ENCODE assay signal across 16 cellular contexts in genomic region chr1:66535853-66536252, GRCh38. TPM values are rescaled to one million over a fixed set of nuclear protein-coding genes. Genes with fewer than 3 reads are reported as not detected.
DNase-seq lines count a peak whose midpoint lies in the region; ATAC-seq and TF ChIP-seq lines count a peak whose summit lies in the region.
"Had no signal": no experiment of that assay in that cellular context is flagged by ENCODE, and none has a peak within 500 bp of the region (broad histone marks: within the 10 kb centered on the region; RNA-seq: fewer than 3 reads in every experiment).

No MANE protein-coding gene starts in this region.

- no peaks in the 10 kb centered on the region for H4K20me1 ChIP-seq in GM23248 (ENCODE audit: insufficient read depth)
- no peaks in the 10 kb centered on the region for H4K20me1 ChIP-seq in PC-3 (ENCODE audit: low read length)
- H4K20me1 ChIP-seq: BLaER1 had no signal

- TF ChIP-seq CTCF in brain (conservative IDR thresholded peaks at IDR 0.05) (no peak), PC-3 (conservative IDR thresholded peaks at IDR 0.05; ENCODE audit: low read depth, low read length) (no peak), adrenal gland (IDR thresholded peaks at IDR 0.05) (no peak)

- H3K79me2 ChIP-seq in GM23248 (ENCODE audit: insufficient read depth) (no peaks in the 10 kb centered on the region; the same call in 1 of the 2 replicates), PC-3 (ENCODE audit: low read length) (no peaks in the 10 kb centered on the region)

- H3F3A ChIP-seq in GM23248 (ENCODE audit: insufficient read depth) (no peaks in the 10 kb centered on the region), PC-3 (ENCODE audit: low read length, unreplicated experiment) (no peaks in the 10 kb centered on the region)

- no peaks in the 10 kb centered on the region for H3K36me3 ChIP-seq in GM23248 (ENCODE audit: low read depth)
- peaks cover 13% of the 10 kb centered on the region for H3K36me3 ChIP-seq in skeletal muscle satellite cell (ENCODE audit: insufficient read depth, low read length)
- H3K36me3 ChIP-seq in PC-3 (ENCODE audit: low read depth, low read length) = no peaks in the 10 kb centered on the region
- H3K36me3 ChIP-seq in adrenal gland (replicated peaks in 1 of 2) = no peaks in the 10 kb centered on the region
- H3K36me3 ChIP-seq: BLaER1 had no signal

- no TSS peak for BruUV-seq in PC-3 (replicated peaks; lab: Mats Ljungman, UMichigan)

- H3K4me1 ChIP-seq in GM23248 (ENCODE audit: insufficient read depth) (peaks cover 15% of the 10 kb centered on the region), skeletal muscle satellite cell (ENCODE audit: control insufficient read depth, insufficient read depth, low read length) (peaks cover 20% of the 10 kb centered on the region), PC-3 (ENCODE audit: insufficient read depth, low read length) (no peaks in the 10 kb centered on the region), adrenal gland (replicated peaks in 1 of 2) (no peaks in the 10 kb centered on the region)

- intact Hi-C loops in PC-3 (cut with micrococcal nuclease) (no loop called here), adrenal gland (cut with DNase I) (no loop called here)

- H3K9me2 ChIP-seq in GM23248 (ENCODE audit: insufficient read depth) (no peaks in the 10 kb centered on the region), PC-3 (replicated peaks; ENCODE audit: low read length) (no peaks in the 10 kb centered on the region)

- H3K4me3 ChIP-seq in GM23248 (peak overlapping the region; percentile 74), skeletal muscle satellite cell (ENCODE audit: low read length) (peak overlapping the region; percentile 75), PC-3 (ENCODE audit: low read length) (no peak overlapping the region), adrenal gland (no peak overlapping the region)
- H3K4me3 ChIP-seq: BLaER1 had no signal

- H2AFZ ChIP-seq in GM23248 (0 out of 2 replicates have a peak overlapping the region, but pooled peaks have one; percentile 1), PC-3 (ENCODE audit: low read length) (no peak overlapping the region)

- no peaks in the 10 kb centered on the region for H3K36me3 Mint-ChIP-seq in brain
- H3K36me3 Mint-ChIP-seq in T-cell = no peaks in the 10 kb centered on the region
- H3K36me3 Mint-ChIP-seq: stimulated activated naive B cell treated with anti-CD40 and anti-IgM and Interleukin-4, amounts not matched to agents 10 μg/mL and 1 μg/mL and 100 μg/mL, for 72 hours had no signal

- H3K4me1 Mint-ChIP-seq in brain (peaks cover 78% of the 10 kb centered on the region), T-cell (peaks cover 15 to 24% (median 16%) of the 10 kb centered on the region in 3 donors)

- H3K9me3 Mint-ChIP-seq in brain (no peaks in the 10 kb centered on the region), T-cell (no peaks in the 10 kb centered on the region)
- H3K9me3 Mint-ChIP-seq: stimulated activated naive B cell treated with anti-CD40 and anti-IgM and Interleukin-4, amounts not matched to agents 10 μg/mL and 1 μg/mL and 100 μg/mL, for 72 hours had no signal

- H3K9ac ChIP-seq in GM23248 (no peak overlapping the region), skeletal muscle satellite cell (ENCODE audit: low read depth, low read length) (peak overlapping the region; percentile 86), PC-3 (ENCODE audit: low read length) (no peak overlapping the region)
- H3K9ac ChIP-seq: BLaER1 had no signal

- no peaks in the 10 kb centered on the region for H3K9me3 ChIP-seq in GM23248 (ENCODE audit: low read depth)
- no peaks in the 10 kb centered on the region for H3K9me3 ChIP-seq in skeletal muscle satellite cell (replicated peaks; ENCODE audit: low read length)
- no peaks in the 10 kb centered on the region for H3K9me3 ChIP-seq in PC-3 (ENCODE audit: low read length)
- no peaks in the 10 kb centered on the region for H3K9me3 ChIP-seq in adrenal gland (replicated peaks in 1 of 3)

- H3K4me2 ChIP-seq in GM23248 (ENCODE audit: unreplicated experiment) (peak overlapping the region; percentile 90), skeletal muscle satellite cell (ENCODE audit: low read length) (peak overlapping the region; percentile 88), PC-3 (ENCODE audit: low read length) (no peak overlapping the region)
- H3K4me2 ChIP-seq: BLaER1 had no signal

- CTCF ChIA-PET in PC-3 (lab: Charles Lee) = no interaction called here
- CTCF ChIA-PET in T-cell (lab: Charles Lee) = no interaction called here

- in situ Hi-C loops in GM23248 (cut with MboI) = no loop called here

- H3K27ac ChIP-seq in GM23248 (no peak overlapping the region), PC-3 (ENCODE audit: low read length) (no peak overlapping the region), adrenal gland (no peak overlapping the region)
- H3K27ac ChIP-seq: BLaER1 had no signal

- no peak for TF ChIP-seq POLR2A in adrenal gland (IDR thresholded peaks at IDR 0.05)

- ATAC-seq in PC-3 = no peak
- no peak for ATAC-seq in HG02610 (IDR thresholded peaks at IDR 0.05; ENCODE audit: unreplicated experiment)
- no peak for ATAC-seq in T-cell (replicated peaks in 1 of 4)
- ATAC-seq: activated CD4-positive, CD25-positive, alpha-beta regulatory T cell treated with anti-CD3 and anti-CD28 coated beads, Interleukin-2, amount 50 U/mL, for 24 hours; HCT116; HepG2; stimulated activated naive B cell treated with anti-CD40 and anti-IgM and Interleukin-4, amounts not matched to agents 10 μg/mL and 1 μg/mL and 100 μg/mL, for 72 hours had no signal

- DNase-seq in GM23248 (no peak), globus pallidus (ENCODE audit: low spot score) (peak; percentile 53), PC-3 (no peak), T-cell (no peak), adrenal gland (no peak)
- DNase-seq: activated effector memory CD4-positive, alpha-beta T cell treated with anti-CD3 and anti-CD28 coated beads, Interleukin-2, amount 50 U/mL, for 16 hours; effector CD8-positive, alpha-beta T cell; stimulated activated naive B cell treated with anti-CD40 and anti-IgM and Interleukin-4, amounts not matched to agents 10 μg/mL and 1 μg/mL and 100 μg/mL, for 72 hours; T-helper 1 cell had no signal

- H3K27me3 Mint-ChIP-seq in brain = peaks cover 26% of the 10 kb centered on the region
- H3K27me3 Mint-ChIP-seq in T-cell = peaks cover 25 to 50% of the 10 kb centered on the region in 2 donors

- peak overlapping the region; percentile 44 to 98 (median 92) for H3K27ac Mint-ChIP-seq in brain
- H3K27ac Mint-ChIP-seq in T-cell = no peak overlapping the region
- H3K27ac Mint-ChIP-seq: stimulated activated naive B cell treated with anti-CD40 and anti-IgM and Interleukin-4, amounts not matched to agents 10 μg/mL and 1 μg/mL and 100 μg/mL, for 72 hours had no signal

- POLR2A ChIA-PET in PC-3 (lab: Charles Lee; ENCODE audit: unreplicated experiment) (no interaction called here), T-cell (lab: Charles Lee) (no interaction called here)

- no peaks in the 10 kb centered on the region for H3K27me3 ChIP-seq in GM23248 (replicated peaks; ENCODE audit: insufficient read depth)
- no peaks in the 10 kb centered on the region for H3K27me3 ChIP-seq in skeletal muscle satellite cell (ENCODE audit: control insufficient read depth, insufficient read depth, low read length)
- H3K27me3 ChIP-seq in PC-3 (ENCODE audit: low read length) = peaks cover 45% of the 10 kb centered on the region
- no peaks in the 10 kb centered on the region for H3K27me3 ChIP-seq in adrenal gland

- 6 to 8% methylated on average over 1 of the region's 1 CpG for WGBS in GM23248 (ENCODE audit: low coverage in 1 of 2, low lambda C conversion rate in 2 of 2, missing lambda C conversion rate in 2 of 2), 2 experiments
- 41 to 53% (median 42%) methylated on average over 1 of the region's 1 CpG for WGBS in adrenal gland, 4 donors

- H3K4me3 Mint-ChIP-seq in brain = peak overlapping the region; percentile 88 to 91 (median 90)
- no peak overlapping the region for H3K4me3 Mint-ChIP-seq in T-cell
- H3K4me3 Mint-ChIP-seq: stimulated activated naive B cell treated with anti-CD40 and anti-IgM and Interleukin-4, amounts not matched to agents 10 μg/mL and 1 μg/mL and 100 μg/mL, for 72 hours had no signal

RNA-seq across cellular contexts. Expression of gene SGIP1, which starts 1.9 kb away (rescaled TPM):
- 2.1 and 4.0 TPM in 2 replicates for total RNA-seq in GM23248 (2014; rRNA removed; shearing (Covaris generic))
- polyA plus RNA-seq in GM23248 (2016; fragmentation: Nextera tagmentation; extraction: Ambion mirVana) (7.3 and 7.7 TPM in 2 replicates), brain (ENCODE audit: insufficient read depth, low read depth, low replicate concordance) (10.7 TPM), adrenal gland (1 to 10 TPM; 2.2 to 8.4 (median 6.3) TPM)
- 5.9 and 19.3 TPM in 2 replicates for total RNA-seq in skeletal muscle satellite cell (2012; rRNA removed)
- total RNA-seq in PC-3 (2014; rRNA removed) (not detected in 2 replicates), T-cell (not detected), adrenal gland (1 to 10 TPM in 3 of 8 donors, under 1 TPM in 4, not detected in 1; 0.52 to 7.1 (median 0.88) TPM)
- total RNA-seq: HepG2 had no signal
- polyA plus RNA-seq: HepG2 had no signal

Comparison
In these comparisons a context has a peak if more than half of its experiments do, and no peak if none do; other contexts are left out.
1. H3K4me3 ChIP-seq: peak in GM23248 (single experiment) and skeletal muscle satellite cell (single experiment); none in PC-3 (single experiment) and adrenal gland (0 of 4).
2. H3K27ac Mint-ChIP-seq: peak in brain (5 of 5); none in T-cell (0 of 2).
3. H3K4me3 Mint-ChIP-seq: peak in brain (5 of 5); none in T-cell (0 of 3).